In genomic region chr3:122651962-122652361, GRCh38 we compare ENCODE assay signal across 1 cellular context. TPM values are rescaled to one million over a fixed set of nuclear protein-coding genes. Genes with fewer than 3 reads are reported as not detected.
"Had no signal": no experiment of that assay in that cellular context is flagged by ENCODE, and none has a peak within 500 bp of the region (broad histone marks: within the 10 kb centered on the region; RNA-seq: fewer than 3 reads in every experiment).

No MANE protein-coding gene starts in this region.

RNA-seq across cellular contexts. Expression of gene PARP14, which starts 28.7 kb away (rescaled TPM):
- polyA plus RNA-seq: neural cell had no signal
